24 cellular contexts compared by ENCODE assay signal in the genomic region with DNA sequence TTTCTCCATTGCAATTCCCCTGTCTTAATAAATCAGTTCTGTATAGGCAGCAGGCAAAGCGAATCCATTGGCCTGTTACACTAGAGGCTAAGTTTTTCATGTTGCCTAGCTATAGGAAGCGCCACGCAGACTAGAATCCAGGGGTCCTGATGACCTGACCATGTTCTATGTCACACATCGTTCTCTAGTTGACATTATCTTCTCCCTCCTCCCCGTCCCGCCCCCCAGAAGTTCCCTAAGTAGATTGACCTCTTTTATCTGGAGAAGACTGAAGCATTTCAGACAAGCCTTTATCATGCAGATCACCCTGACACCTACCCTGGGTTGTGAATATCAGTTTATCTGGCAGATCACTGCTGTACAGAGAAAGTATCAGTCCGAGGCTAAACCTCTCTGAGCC. TPM values are rescaled to one million over a fixed set of nuclear protein-coding genes. Genes with fewer than 3 reads are reported as not detected.
A peak's percentile ranks its signal among the peaks of the same experiment; 100 is the strongest.
DNase-seq lines count a peak whose midpoint lies in the region; ATAC-seq, FAIRE-seq and TF ChIP-seq lines count a peak whose summit lies in the region.
"Had no signal": no experiment of that assay in that cellular context is flagged by ENCODE, and none has a peak within 500 bp of the region (broad histone marks: within the 10 kb centered on the region; RNA-seq: fewer than 3 reads in every experiment).

No MANE protein-coding gene starts in this region.

- H4K20me1 ChIP-seq in DND-41 (ENCODE audit: insufficient read depth, low read length) = no peaks in the 10 kb centered on the region

- no peak overlapping the region for H3K9ac ChIP-seq in DND-41 (ENCODE audit: low read depth, low read length)
- H3K9ac ChIP-seq in parathyroid adenoma = no peak overlapping the region
- H3K9ac ChIP-seq: KMS-11 had no signal

- H3K36me3 ChIP-seq in DND-41 (ENCODE audit: insufficient read depth, low read length) (no peaks in the 10 kb centered on the region), bronchial epithelial cell (ENCODE audit: control insufficient read depth, insufficient read depth, low read length) (no peaks in the 10 kb centered on the region), parathyroid adenoma (ENCODE audit: control insufficient read depth, insufficient read depth, low read length) (no peaks in the 10 kb centered on the region)
- H3K36me3 ChIP-seq: SJCRH30 had no signal

- ATAC-seq in DND-41 (ENCODE audit: insufficient read depth, low read depth) (no peak), GM19023 (IDR thresholded peaks at IDR 0.05; ENCODE audit: unreplicated experiment) (no peak)

- H3K27ac ChIP-seq in DND-41 (ENCODE audit: low read length) (no peak overlapping the region), parathyroid adenoma (no peak overlapping the region)
- H3K27ac ChIP-seq: KMS-11, SJCRH30 had no signal

- H3K79me2 ChIP-seq in DND-41 (ENCODE audit: insufficient read depth, low read length) (no peaks in the 10 kb centered on the region), parathyroid adenoma (no peaks in the 10 kb centered on the region)

- intact Hi-C loops in CD14-positive monocyte (cut with micrococcal nuclease) = no loop called here

- H3K27me3 Mint-ChIP-seq in CD14-positive monocyte (ENCODE audit: low read depth in 3 of 3) = peaks cover 2 to 8% (median 5%) of the 10 kb centered on the region in 3 donors

- H3K4me2 ChIP-seq in DND-41 (ENCODE audit: insufficient read depth, low read length) (no peak overlapping the region), parathyroid adenoma (ENCODE audit: low read length) (no peak overlapping the region)
- H3K4me2 ChIP-seq: KMS-11 had no signal

- TF ChIP-seq CTCF in DND-41 (IDR thresholded peaks at IDR 0.05; ENCODE audit: borderline replicate concordance, extremely low read depth, low read length, poor library complexity, severe bottlenecking) (no peak), bronchial epithelial cell (IDR thresholded peaks at IDR 0.05; ENCODE audit: insufficient read depth, low read length, severe bottlenecking) (no peak), parathyroid adenoma (IDR thresholded peaks at IDR 0.05) (no peak), CD14-positive monocyte (IDR thresholded peaks at IDR 0.05) (no peak)

- H3K4me3 ChIP-seq in DND-41 (ENCODE audit: low read depth in 1 of 2, low read length in 2 of 2) = no peak overlapping the region
- H3K4me3 ChIP-seq in bronchial epithelial cell (ENCODE audit: low read depth, low read length) = no peak overlapping the region
- H3K4me3 ChIP-seq in parathyroid adenoma (ENCODE audit: low read depth, low read length) = no peak overlapping the region
- H3K4me3 ChIP-seq: SJCRH30 had no signal

- H3K9me3 ChIP-seq in DND-41 (ENCODE audit: insufficient read depth, low read length, severe bottlenecking) = no peaks in the 10 kb centered on the region
- no peaks in the 10 kb centered on the region for H3K9me3 ChIP-seq in parathyroid adenoma (ENCODE audit: control insufficient read depth, low read length)
- H3K9me3 ChIP-seq: SJCRH30 had no signal

- no peaks in the 10 kb centered on the region for H3K9me3 Mint-ChIP-seq in CD14-positive monocyte
- H3K9me3 Mint-ChIP-seq: CD8-positive, alpha-beta memory T cell had no signal

- H3K36me3 Mint-ChIP-seq in CD14-positive monocyte = no peaks in the 10 kb centered on the region
- H3K36me3 Mint-ChIP-seq: CD8-positive, alpha-beta memory T cell had no signal

- H3K27me3 ChIP-seq in DND-41 (ENCODE audit: insufficient read depth, low read length, poor library complexity) = no peaks in the 10 kb centered on the region
- no peaks in the 10 kb centered on the region for H3K27me3 ChIP-seq in bronchial epithelial cell (ENCODE audit: control insufficient read depth, insufficient read depth, low read length)
- no peaks in the 10 kb centered on the region for H3K27me3 ChIP-seq in parathyroid adenoma (ENCODE audit: control insufficient read depth, insufficient read depth, low read length)

- H3K4me1 ChIP-seq in DND-41 (ENCODE audit: insufficient read depth, low read length) (no peaks in the 10 kb centered on the region), parathyroid adenoma (no peaks in the 10 kb centered on the region)
- H3K4me1 ChIP-seq: SJCRH30 had no signal

- DNase-seq in DND-41 (no peak), bronchial epithelial cell (ENCODE audit: low read depth) (no peak), iPS-NIHi11 (ENCODE audit: low spot score) (peak; percentile 23), DMS53 treated with DMSO at 0.1 percent for 48 hours (lab: John Stamatoyannopoulos, UW; ENCODE audit: unreplicated experiment) (no peak), GM19238 (ENCODE audit: insufficient read length, low spot score) (no peak), CD14-positive monocyte (ENCODE audit: low spot score) (no peak)
- DNase-seq: AML-193; C1 segment of cervical spinal cord; CD8-positive, alpha-beta memory T cell; DMS53; HCEC 1CT; NCI-H1092 treated with DMSO at 0.1 percent for 48 hours; NCI-H1436 treated with DMSO at 0.1 percent for 48 hours; NCI-H2081; NCI-H2171 treated with DMSO at 0.1 percent for 48 hours; NCI-H524 treated with DMSO at 0.1 percent for 48 hours; OCI-M1; SJCRH30 had no signal

- H3K27ac Mint-ChIP-seq in CD14-positive monocyte = no peak overlapping the region
- H3K27ac Mint-ChIP-seq: CD8-positive, alpha-beta memory T cell had no signal

- H2AFZ ChIP-seq in DND-41 (ENCODE audit: low read depth, low read length) = peak overlapping the region; percentile 25; the same call in 1 of the 2 replicates
- peak overlapping the region; percentile 25 for H2AFZ ChIP-seq in parathyroid adenoma

- peak; percentile 80 for FAIRE-seq in bronchial epithelial cell (lab: Jason Lieb, UNC)
- FAIRE-seq: D721Med, HTR-8/SVneo, RCC 7860 had no signal

- H3K4me3 Mint-ChIP-seq in CD14-positive monocyte = no peak overlapping the region
- H3K4me3 Mint-ChIP-seq: CD8-positive, alpha-beta memory T cell had no signal

- no peaks in the 10 kb centered on the region for H3K4me1 Mint-ChIP-seq in CD14-positive monocyte
- H3K4me1 Mint-ChIP-seq: CD8-positive, alpha-beta memory T cell had no signal

RNA-seq across cellular contexts. Expression of a gene that starts 22.2 kb away (rescaled TPM):
- 44.2 and 44.8 TPM in 2 replicates for total RNA-seq in bronchial epithelial cell
- not detected for polyA plus RNA-seq in CD14-positive monocyte
